Comparison of ENCODE assay signal across 1 cellular context in the genomic region with DNA sequence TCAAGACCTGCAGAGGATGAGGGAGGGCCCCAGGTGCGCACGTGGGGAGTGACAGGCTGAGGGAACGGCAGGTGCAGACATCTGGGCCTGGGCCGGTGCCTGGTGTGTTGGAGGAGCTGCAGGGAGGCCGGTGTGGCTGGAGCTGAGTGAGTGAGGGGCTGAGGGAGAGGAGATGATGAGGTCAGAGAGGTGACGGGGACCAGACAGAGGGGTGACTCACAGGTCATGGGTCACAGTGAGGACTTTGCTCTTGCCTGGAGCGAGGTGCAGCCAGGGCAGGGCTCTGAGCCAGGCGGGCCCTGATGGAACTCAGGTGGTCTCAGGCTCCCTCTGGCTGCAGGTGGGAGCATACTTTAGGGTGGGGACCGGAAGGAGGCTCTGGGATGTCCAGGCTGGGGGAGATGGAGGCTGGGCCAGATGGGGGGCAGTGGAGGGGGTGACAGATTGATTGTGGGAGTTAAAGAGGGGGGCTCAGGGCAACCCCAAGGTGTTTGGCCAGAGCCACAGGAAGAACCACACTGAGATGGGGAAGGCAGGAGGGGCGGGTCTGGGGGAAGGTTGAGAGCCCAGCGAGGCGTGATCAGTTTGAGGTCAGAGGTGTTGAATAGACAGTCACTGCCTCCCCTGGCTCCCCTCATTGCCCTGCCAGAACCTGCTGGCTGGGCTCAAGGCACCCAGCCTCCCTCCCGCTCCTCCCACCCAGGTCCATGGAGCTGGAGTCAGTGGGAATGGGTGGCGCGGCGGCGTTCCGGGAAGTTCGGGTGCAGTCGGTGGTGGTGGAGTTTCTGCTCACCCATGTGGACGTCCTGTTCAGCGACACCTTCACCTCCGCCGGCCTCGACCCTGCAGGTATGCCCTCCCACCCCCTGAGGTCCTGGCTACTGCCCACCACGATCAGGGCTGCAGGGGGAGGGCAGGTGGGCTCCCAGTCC.
TF ChIP-seq lines count a peak whose summit lies in the region.

No MANE protein-coding gene starts in this region.

TF ChIP-seq in HepG2, 621 proteins besides CTCF, POLR2A, EP300 and RAD21 (continued from another document and continues in another):
- TF ChIP-seq, protein P1, sequence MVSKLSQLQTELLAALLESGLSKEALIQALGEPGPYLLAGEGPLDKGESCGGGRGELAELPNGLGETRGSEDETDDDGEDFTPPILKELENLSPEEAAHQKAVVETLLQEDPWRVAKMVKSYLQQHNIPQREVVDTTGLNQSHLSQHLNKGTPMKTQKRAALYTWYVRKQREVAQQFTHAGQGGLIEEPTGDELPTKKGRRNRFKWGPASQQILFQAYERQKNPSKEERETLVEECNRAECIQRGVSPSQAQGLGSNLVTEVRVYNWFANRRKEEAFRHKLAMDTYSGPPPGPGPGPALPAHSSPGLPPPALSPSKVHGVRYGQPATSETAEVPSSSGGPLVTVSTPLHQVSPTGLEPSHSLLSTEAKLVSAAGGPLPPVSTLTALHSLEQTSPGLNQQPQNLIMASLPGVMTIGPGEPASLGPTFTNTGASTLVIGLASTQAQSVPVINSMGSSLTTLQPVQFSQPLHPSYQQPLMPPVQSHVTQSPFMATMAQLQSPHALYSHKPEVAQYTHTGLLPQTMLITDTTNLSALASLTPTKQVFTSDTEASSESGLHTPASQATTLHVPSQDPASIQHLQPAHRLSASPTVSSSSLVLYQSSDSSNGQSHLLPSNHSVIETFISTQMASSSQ (IDR thresholded peaks at IDR 0.05; ENCODE audit: low read depth): no peak
- TF ChIP-seq, protein P1 (CRISPR knock-in tag; IDR thresholded peaks at IDR 0.05; ENCODE audit: borderline replicate concordance): no peak
- TF ChIP-seq, protein P2, sequence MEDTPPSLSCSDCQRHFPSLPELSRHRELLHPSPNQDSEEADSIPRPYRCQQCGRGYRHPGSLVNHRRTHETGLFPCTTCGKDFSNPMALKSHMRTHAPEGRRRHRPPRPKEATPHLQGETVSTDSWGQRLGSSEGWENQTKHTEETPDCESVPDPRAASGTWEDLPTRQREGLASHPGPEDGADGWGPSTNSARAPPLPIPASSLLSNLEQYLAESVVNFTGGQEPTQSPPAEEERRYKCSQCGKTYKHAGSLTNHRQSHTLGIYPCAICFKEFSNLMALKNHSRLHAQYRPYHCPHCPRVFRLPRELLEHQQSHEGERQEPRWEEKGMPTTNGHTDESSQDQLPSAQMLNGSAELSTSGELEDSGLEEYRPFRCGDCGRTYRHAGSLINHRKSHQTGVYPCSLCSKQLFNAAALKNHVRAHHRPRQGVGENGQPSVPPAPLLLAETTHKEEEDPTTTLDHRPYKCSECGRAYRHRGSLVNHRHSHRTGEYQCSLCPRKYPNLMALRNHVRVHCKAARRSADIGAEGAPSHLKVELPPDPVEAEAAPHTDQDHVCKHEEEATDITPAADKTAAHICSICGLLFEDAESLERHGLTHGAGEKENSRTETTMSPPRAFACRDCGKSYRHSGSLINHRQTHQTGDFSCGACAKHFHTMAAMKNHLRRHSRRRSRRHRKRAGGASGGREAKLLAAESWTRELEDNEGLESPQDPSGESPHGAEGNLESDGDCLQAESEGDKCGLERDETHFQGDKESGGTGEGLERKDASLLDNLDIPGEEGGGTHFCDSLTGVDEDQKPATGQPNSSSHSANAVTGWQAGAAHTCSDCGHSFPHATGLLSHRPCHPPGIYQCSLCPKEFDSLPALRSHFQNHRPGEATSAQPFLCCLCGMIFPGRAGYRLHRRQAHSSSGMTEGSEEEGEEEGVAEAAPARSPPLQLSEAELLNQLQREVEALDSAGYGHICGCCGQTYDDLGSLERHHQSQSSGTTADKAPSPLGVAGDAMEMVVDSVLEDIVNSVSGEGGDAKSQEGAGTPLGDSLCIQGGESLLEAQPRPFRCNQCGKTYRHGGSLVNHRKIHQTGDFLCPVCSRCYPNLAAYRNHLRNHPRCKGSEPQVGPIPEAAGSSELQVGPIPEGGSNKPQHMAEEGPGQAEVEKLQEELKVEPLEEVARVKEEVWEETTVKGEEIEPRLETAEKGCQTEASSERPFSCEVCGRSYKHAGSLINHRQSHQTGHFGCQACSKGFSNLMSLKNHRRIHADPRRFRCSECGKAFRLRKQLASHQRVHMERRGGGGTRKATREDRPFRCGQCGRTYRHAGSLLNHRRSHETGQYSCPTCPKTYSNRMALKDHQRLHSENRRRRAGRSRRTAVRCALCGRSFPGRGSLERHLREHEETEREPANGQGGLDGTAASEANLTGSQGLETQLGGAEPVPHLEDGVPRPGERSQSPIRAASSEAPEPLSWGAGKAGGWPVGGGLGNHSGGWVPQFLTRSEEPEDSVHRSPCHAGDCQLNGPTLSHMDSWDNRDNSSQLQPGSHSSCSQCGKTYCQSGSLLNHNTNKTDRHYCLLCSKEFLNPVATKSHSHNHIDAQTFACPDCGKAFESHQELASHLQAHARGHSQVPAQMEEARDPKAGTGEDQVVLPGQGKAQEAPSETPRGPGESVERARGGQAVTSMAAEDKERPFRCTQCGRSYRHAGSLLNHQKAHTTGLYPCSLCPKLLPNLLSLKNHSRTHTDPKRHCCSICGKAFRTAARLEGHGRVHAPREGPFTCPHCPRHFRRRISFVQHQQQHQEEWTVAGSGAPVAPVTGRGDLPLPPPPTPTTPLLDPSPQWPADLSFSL (CRISPR knock-in tag; IDR thresholded peaks at IDR 0.05): no peak
- TF ChIP-seq JUND (CRISPR knock-in tag; IDR thresholded peaks at IDR 0.05) (peak; percentile 73), KDM5A (IDR thresholded peaks at IDR 0.05; ENCODE audit: borderline replicate concordance, low read length) (no peak), ESRRA (CRISPR knock-in tag; IDR thresholded peaks at IDR 0.05; ENCODE audit: low read depth) (peak; percentile 80; the same call in 1 of the 2 replicates), ZFP37 (CRISPR knock-in tag; IDR thresholded peaks at IDR 0.05; ENCODE audit: borderline replicate concordance) (no peak), RXRA (CRISPR knock-in tag; IDR thresholded peaks at IDR 0.05) (peak; percentile 47; the same call in 1 of the 2 replicates), ZNF672 (CRISPR knock-in tag; IDR thresholded peaks at IDR 0.05) (no peak), PCBP2 (optimal IDR thresholded peaks at IDR 0.05; ENCODE audit: low read depth, low read length, poor library complexity, severe bottlenecking) (no peak), ZNF674 (CRISPR knock-in tag; IDR thresholded peaks at IDR 0.05; ENCODE audit: low read depth) (no peak), MIER3 (CRISPR knock-in tag; IDR thresholded peaks at IDR 0.05; ENCODE audit: borderline replicate concordance) (no peak), LCORL (IDR thresholded peaks at IDR 0.05) (no peak), LCORL (CRISPR knock-in tag; IDR thresholded peaks at IDR 0.05) (no peak), ZNF7 (CRISPR knock-in tag; IDR thresholded peaks at IDR 0.05) (no peak), ETV5 (CRISPR knock-in tag; IDR thresholded peaks at IDR 0.05; ENCODE audit: borderline replicate concordance) (no peak), ZNF724P (CRISPR knock-in tag; IDR thresholded peaks at IDR 0.05; ENCODE audit: borderline replicate concordance) (no peak), ZNF546 (CRISPR knock-in tag; conservative IDR thresholded peaks at IDR 0.05) (no peak), RBM22 (optimal IDR thresholded peaks at IDR 0.05; ENCODE audit: low read length) (no peak)
- TF ChIP-seq, protein P3, sequence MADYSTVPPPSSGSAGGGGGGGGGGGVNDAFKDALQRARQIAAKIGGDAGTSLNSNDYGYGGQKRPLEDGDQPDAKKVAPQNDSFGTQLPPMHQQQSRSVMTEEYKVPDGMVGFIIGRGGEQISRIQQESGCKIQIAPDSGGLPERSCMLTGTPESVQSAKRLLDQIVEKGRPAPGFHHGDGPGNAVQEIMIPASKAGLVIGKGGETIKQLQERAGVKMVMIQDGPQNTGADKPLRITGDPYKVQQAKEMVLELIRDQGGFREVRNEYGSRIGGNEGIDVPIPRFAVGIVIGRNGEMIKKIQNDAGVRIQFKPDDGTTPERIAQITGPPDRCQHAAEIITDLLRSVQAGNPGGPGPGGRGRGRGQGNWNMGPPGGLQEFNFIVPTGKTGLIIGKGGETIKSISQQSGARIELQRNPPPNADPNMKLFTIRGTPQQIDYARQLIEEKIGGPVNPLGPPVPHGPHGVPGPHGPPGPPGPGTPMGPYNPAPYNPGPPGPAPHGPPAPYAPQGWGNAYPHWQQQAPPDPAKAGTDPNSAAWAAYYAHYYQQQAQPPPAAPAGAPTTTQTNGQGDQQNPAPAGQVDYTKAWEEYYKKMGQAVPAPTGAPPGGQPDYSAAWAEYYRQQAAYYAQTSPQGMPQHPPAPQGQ (CRISPR knock-in tag; IDR thresholded peaks at IDR 0.05; ENCODE audit: borderline replicate concordance): no peak
- TF ChIP-seq, protein P4, sequence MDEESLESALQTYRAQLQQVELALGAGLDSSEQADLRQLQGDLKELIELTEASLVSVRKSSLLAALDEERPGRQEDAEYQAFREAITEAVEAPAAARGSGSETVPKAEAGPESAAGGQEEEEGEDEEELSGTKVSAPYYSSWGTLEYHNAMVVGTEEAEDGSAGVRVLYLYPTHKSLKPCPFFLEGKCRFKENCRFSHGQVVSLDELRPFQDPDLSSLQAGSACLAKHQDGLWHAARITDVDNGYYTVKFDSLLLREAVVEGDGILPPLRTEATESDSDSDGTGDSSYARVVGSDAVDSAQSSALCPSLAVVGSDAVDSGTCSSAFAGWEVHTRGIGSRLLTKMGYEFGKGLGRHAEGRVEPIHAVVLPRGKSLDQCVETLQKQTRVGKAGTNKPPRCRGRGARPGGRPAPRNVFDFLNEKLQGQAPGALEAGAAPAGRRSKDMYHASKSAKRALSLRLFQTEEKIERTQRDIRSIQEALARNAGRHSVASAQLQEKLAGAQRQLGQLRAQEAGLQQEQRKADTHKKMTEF (CRISPR knock-in tag; IDR thresholded peaks at IDR 0.05): no peak
- TF ChIP-seq, protein P5, sequence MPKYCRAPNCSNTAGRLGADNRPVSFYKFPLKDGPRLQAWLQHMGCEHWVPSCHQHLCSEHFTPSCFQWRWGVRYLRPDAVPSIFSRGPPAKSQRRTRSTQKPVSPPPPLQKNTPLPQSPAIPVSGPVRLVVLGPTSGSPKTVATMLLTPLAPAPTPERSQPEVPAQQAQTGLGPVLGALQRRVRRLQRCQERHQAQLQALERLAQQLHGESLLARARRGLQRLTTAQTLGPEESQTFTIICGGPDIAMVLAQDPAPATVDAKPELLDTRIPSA (CRISPR knock-in tag; IDR thresholded peaks at IDR 0.05; ENCODE audit: borderline replicate concordance): no peak
- TF ChIP-seq, protein P6, sequence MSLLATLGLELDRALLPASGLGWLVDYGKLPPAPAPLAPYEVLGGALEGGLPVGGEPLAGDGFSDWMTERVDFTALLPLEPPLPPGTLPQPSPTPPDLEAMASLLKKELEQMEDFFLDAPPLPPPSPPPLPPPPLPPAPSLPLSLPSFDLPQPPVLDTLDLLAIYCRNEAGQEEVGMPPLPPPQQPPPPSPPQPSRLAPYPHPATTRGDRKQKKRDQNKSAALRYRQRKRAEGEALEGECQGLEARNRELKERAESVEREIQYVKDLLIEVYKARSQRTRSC (CRISPR knock-in tag; IDR thresholded peaks at IDR 0.05; ENCODE audit: low read depth): no peak
- TF ChIP-seq, protein P7, sequence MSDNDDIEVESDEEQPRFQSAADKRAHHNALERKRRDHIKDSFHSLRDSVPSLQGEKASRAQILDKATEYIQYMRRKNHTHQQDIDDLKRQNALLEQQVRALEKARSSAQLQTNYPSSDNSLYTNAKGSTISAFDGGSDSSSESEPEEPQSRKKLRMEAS (IDR thresholded peaks at IDR 0.05): no peak
- TF ChIP-seq, protein P8, sequence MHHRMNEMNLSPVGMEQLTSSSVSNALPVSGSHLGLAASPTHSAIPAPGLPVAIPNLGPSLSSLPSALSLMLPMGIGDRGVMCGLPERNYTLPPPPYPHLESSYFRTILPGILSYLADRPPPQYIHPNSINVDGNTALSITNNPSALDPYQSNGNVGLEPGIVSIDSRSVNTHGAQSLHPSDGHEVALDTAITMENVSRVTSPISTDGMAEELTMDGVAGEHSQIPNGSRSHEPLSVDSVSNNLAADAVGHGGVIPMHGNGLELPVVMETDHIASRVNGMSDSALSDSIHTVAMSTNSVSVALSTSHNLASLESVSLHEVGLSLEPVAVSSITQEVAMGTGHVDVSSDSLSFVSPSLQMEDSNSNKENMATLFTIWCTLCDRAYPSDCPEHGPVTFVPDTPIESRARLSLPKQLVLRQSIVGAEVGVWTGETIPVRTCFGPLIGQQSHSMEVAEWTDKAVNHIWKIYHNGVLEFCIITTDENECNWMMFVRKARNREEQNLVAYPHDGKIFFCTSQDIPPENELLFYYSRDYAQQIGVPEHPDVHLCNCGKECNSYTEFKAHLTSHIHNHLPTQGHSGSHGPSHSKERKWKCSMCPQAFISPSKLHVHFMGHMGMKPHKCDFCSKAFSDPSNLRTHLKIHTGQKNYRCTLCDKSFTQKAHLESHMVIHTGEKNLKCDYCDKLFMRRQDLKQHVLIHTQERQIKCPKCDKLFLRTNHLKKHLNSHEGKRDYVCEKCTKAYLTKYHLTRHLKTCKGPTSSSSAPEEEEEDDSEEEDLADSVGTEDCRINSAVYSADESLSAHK (CRISPR knock-in tag; IDR thresholded peaks at IDR 0.05; ENCODE audit: borderline replicate concordance): no peak
- TF ChIP-seq, protein P9, sequence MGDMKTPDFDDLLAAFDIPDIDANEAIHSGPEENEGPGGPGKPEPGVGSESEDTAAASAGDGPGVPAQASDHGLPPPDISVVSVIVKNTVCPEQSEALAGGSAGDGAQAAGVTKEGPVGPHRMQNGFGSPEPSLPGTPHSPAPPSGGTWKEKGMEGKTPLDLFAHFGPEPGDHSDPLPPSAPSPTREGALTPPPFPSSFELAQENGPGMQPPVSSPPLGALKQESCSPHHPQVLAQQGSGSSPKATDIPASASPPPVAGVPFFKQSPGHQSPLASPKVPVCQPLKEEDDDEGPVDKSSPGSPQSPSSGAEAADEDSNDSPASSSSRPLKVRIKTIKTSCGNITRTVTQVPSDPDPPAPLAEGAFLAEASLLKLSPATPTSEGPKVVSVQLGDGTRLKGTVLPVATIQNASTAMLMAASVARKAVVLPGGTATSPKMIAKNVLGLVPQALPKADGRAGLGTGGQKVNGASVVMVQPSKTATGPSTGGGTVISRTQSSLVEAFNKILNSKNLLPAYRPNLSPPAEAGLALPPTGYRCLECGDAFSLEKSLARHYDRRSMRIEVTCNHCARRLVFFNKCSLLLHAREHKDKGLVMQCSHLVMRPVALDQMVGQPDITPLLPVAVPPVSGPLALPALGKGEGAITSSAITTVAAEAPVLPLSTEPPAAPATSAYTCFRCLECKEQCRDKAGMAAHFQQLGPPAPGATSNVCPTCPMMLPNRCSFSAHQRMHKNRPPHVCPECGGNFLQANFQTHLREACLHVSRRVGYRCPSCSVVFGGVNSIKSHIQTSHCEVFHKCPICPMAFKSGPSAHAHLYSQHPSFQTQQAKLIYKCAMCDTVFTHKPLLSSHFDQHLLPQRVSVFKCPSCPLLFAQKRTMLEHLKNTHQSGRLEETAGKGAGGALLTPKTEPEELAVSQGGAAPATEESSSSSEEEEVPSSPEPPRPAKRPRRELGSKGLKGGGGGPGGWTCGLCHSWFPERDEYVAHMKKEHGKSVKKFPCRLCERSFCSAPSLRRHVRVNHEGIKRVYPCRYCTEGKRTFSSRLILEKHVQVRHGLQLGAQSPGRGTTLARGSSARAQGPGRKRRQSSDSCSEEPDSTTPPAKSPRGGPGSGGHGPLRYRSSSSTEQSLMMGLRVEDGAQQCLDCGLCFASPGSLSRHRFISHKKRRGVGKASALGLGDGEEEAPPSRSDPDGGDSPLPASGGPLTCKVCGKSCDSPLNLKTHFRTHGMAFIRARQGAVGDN (CRISPR knock-in tag; IDR thresholded peaks at IDR 0.05): peak; percentile 49
